ENCODE assay signal across 8 cellular contexts in the genomic region with DNA sequence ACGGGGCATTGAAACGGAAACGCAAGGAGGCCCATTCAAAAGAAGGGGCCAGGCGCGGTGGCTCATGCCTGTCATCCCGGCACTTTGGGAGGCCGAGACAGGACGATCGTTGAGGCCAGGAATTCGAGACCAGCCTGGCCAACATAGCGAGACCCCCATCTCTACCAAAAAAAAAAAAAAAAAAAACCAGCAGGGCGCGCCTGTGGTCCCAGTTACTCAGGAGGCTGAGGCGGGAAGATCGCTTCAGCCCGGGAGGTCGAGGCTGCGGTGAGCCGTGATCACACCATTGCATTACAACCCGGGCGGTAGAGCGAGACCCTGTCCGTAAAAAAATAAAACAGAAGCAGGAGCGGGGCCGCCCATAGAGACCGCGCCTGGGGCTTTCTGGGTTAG. TPM values are rescaled to one million over a fixed set of nuclear protein-coding genes. Genes with fewer than 3 reads are reported as not detected.
DNase-seq lines count a peak whose midpoint lies in the region; ATAC-seq and TF ChIP-seq lines count a peak whose summit lies in the region.

No MANE protein-coding gene starts in this region.

- H3K36me3 ChIP-seq in H7 (replicated peaks; ENCODE audit: control insufficient read depth, insufficient read depth, low read length), result peaks cover 4% of the 10 kb centered on the region
- H3K36me3 ChIP-seq in SK-N-MC (ENCODE audit: insufficient read depth, low read length), result peaks cover 11% of the 10 kb centered on the region
- peaks cover 19% of the 10 kb centered on the region for H3K36me3 ChIP-seq in left ventricle myocardium inferior

- H3K9me3 ChIP-seq in SK-N-MC (ENCODE audit: low read depth, low read length) (no peaks in the 10 kb centered on the region), left ventricle myocardium inferior (replicated peaks) (no peaks in the 10 kb centered on the region)

- peak overlapping the region; percentile 38; the same call in 1 of the 2 replicates for H3K27ac ChIP-seq in SK-N-MC
- H3K27ac ChIP-seq in left ventricle myocardium inferior (replicated peaks), result peak overlapping the region; percentile 98

- H3K36me3 Mint-ChIP-seq in stimulated activated naive B cell treated with anti-CD40 and anti-IgM and Interleukin-4, amounts not matched to agents 10 μg/mL and 1 μg/mL and 100 μg/mL, for 72 hours, result peaks cover 36 to 55% of the 10 kb centered on the region in 2 donors

- H3K4me1 ChIP-seq in left ventricle myocardium inferior, result peaks cover 48% of the 10 kb centered on the region

- intact Hi-C loops in left ventricle myocardium inferior (cut with micrococcal nuclease), result no loop called here

- peak overlapping the region; percentile 97 for H3K9ac ChIP-seq in SK-N-MC (ENCODE audit: insufficient read length)

- H3K4me3 ChIP-seq in H7 (ENCODE audit: insufficient read depth, low read depth, low read length) (peak overlapping the region; percentile 70), SK-N-MC (peak overlapping the region; percentile 98), left ventricle myocardium inferior (peak overlapping the region; percentile 97)

- peak in 1 of 2 donors; percentile 38 for ATAC-seq in stimulated activated naive B cell treated with anti-CD40 and anti-IgM and Interleukin-4, amounts not matched to agents 10 μg/mL and 1 μg/mL and 100 μg/mL, for 72 hours (replicated peaks)

- peak overlapping the region; percentile 85 to 86 for H3K4me3 Mint-ChIP-seq in stimulated activated naive B cell treated with anti-CD40 and anti-IgM and Interleukin-4, amounts not matched to agents 10 μg/mL and 1 μg/mL and 100 μg/mL, for 72 hours

- H3K27ac Mint-ChIP-seq in stimulated activated naive B cell treated with anti-CD40 and anti-IgM and Interleukin-4, amounts not matched to agents 10 μg/mL and 1 μg/mL and 100 μg/mL, for 72 hours, result peak overlapping the region; percentile 94

- H3K27me3 ChIP-seq in H7 (ENCODE audit: control insufficient read depth, insufficient read depth, low read length) (no peaks in the 10 kb centered on the region), left ventricle myocardium inferior (ENCODE audit: low read depth) (no peaks in the 10 kb centered on the region)

- peaks cover 36 to 57% of the 10 kb centered on the region in 2 donors for H3K4me1 Mint-ChIP-seq in stimulated activated naive B cell treated with anti-CD40 and anti-IgM and Interleukin-4, amounts not matched to agents 10 μg/mL and 1 μg/mL and 100 μg/mL, for 72 hours

- H3K9me3 Mint-ChIP-seq in stimulated activated naive B cell treated with anti-CD40 and anti-IgM and Interleukin-4, amounts not matched to agents 10 μg/mL and 1 μg/mL and 100 μg/mL, for 72 hours, result no peaks in the 10 kb centered on the region

- DNase-seq in H7 (no peak), SK-N-MC (ENCODE audit: low read depth, low spot score) (no peak), left ventricle myocardium inferior (no peak), NOMO-1 treated with DMSO at 0.1 percent for 48 hours (lab: John Stamatoyannopoulos, UW; ENCODE audit: unreplicated experiment) (no peak), cerebellar nuclear complex (lab: John Stamatoyannopoulos, UW) (no peak), AG08395 (ENCODE audit: low spot score) (no peak)
- no peak for DNase-seq in stimulated activated naive B cell treated with anti-CD40 and anti-IgM and Interleukin-4, amounts not matched to agents 10 μg/mL and 1 μg/mL and 100 μg/mL, for 72 hours
- DNase-seq in stimulated activated CD4-positive, alpha-beta T cell treated with anti-CD3 and anti-CD28 coated beads, Interleukin-4, amount 100 ng/mL, for 1 hour, result no peak

- no peak for TF ChIP-seq CTCF in left ventricle myocardium inferior (IDR thresholded peaks at IDR 0.05; ENCODE audit: borderline replicate concordance)

- no peaks in the 10 kb centered on the region for H3K27me3 Mint-ChIP-seq in stimulated activated naive B cell treated with anti-CD40 and anti-IgM and Interleukin-4, amounts not matched to agents 10 μg/mL and 1 μg/mL and 100 μg/mL, for 72 hours

RNA-seq across cellular contexts. Expression of a gene that starts 0.4 kb away (rescaled TPM):
- total RNA-seq in H7 (2014; rRNA removed; shearing (Covaris generic)), result 45.9 and 49.8 TPM in 2 replicates
- 11.2 TPM for total RNA-seq in left ventricle myocardium inferior

RNA-seq across cellular contexts. Expression of a gene that starts 13.4 kb away (rescaled TPM):
- total RNA-seq in H7 (2014; rRNA removed; shearing (Covaris generic)), result 0.74 and 1.2 TPM in 2 replicates
- total RNA-seq in left ventricle myocardium inferior, result 0.36 TPM

RNA-seq across cellular contexts. Expression of a gene that starts 38.9 kb away (rescaled TPM):
- total RNA-seq in H7 (2014; rRNA removed; shearing (Covaris generic)), result 14.8 and 23.1 TPM in 2 replicates
- total RNA-seq in left ventricle myocardium inferior, result 76.5 TPM
